In the genomic region with DNA sequence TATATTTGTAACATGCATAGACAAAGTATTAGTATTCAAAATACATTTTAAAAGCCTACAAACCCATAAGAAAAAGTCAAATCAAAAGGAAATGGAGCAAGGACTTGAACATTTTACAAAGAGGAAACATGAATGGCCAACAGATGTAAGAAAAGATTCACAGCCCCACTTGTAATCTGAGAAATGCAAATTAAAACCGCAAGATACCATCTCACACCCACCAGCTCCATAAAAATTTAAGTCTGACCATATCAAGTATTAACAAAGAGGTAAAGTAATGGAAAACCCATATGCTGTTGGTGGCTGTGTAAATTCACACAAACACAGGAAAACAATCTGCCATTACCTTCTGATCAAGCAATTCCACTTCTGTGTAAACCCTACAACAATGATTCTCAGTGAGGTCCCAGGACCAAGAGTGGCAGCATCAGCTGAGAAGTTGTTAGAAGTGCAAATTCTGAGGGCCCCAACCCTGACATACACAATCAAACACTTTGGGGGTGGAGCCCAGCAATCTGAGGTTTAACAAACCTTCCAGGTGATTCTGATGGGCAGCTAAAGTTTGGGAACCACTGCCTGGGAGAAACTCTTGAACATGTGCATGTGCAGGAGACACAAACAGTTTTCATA, we compare ENCODE assay signal across 9 cellular contexts. TPM values are rescaled to one million over a fixed set of nuclear protein-coding genes. Genes with fewer than 3 reads are reported as not detected.
A peak's percentile ranks its signal among the peaks of the same experiment; 100 is the strongest.
DNase-seq lines count a peak whose midpoint lies in the region; ATAC-seq and TF ChIP-seq lines count a peak whose summit lies in the region.
"Had no signal": no experiment of that assay in that cellular context is flagged by ENCODE, and none has a peak within 500 bp of the region (broad histone marks: within the 10 kb centered on the region; RNA-seq: fewer than 3 reads in every experiment).

No MANE protein-coding gene starts in this region.

- no peak overlapping the region for H3K4me3 ChIP-seq in HEK293 (ENCODE audit: low read depth, low read length)

- H3K4me3 Mint-ChIP-seq in natural killer cell = peak overlapping the region; percentile 64

- H3K27ac ChIP-seq in HEK293 (ENCODE audit: extremely low read depth, low read depth, low read length) (peak overlapping the region; percentile 59), VCaP (peak overlapping the region; percentile 22; the same call in 1 of the 2 replicates)
- H3K27ac ChIP-seq: HL-60 had no signal

- peak; percentile 37 for DNase-seq in GM10248 (ENCODE audit: extremely low spot score)
- no peak for DNase-seq in natural killer cell
- no peak for DNase-seq in NCI-H748 (lab: John Stamatoyannopoulos, UW; ENCODE audit: unreplicated experiment)
- DNase-seq in HUDEP-2 (lab: John Stamatoyannopoulos, UW; ENCODE audit: unreplicated experiment in 76 of 76) = no peak
- DNase-seq in NCI-H1694 treated with DMSO at 0.1 percent for 48 hours (lab: John Stamatoyannopoulos, UW) = no peak
- no peak for DNase-seq in SKM-1 treated with dmso at 0.1 percent for 144 hours (lab: John Stamatoyannopoulos, UW; ENCODE audit: unreplicated experiment)

- no peaks in the 10 kb centered on the region for H3K36me3 Mint-ChIP-seq in natural killer cell

- peak; percentile 50 to 59 (median 56) for ATAC-seq in natural killer cell

- POLR2A ChIA-PET in GM10248 (lab: Yijun Ruan, JAX) (no interaction called here), HEK293 (lab: Yijun Ruan, JAX) (interaction anchor here (1.1 to 1.3 kb wide), 4 partner anchors 13 to 31 kb away, joined by 3 to 5 read pairs (median 4); a partner anchor contains a TSS)

- no peaks in the 10 kb centered on the region; a peak in 1 of 3 replicates for H3K36me3 ChIP-seq in HEK293 (ENCODE audit: control insufficient read depth in 2 of 2, insufficient read depth in 1 of 2, low read length in 2 of 2)

- peaks cover 17% of the 10 kb centered on the region for H3K4me1 ChIP-seq in HEK293 (ENCODE audit: control insufficient read depth, insufficient read depth, low read length)

- no peaks in the 10 kb centered on the region for H3K9me3 Mint-ChIP-seq in natural killer cell

- intact Hi-C loops in natural killer cell (cut with micrococcal nuclease) = loop anchor here (2.0 kb wide), 1 partner anchor 17 kb away; no protein-coding TSS in a partner anchor

- CTCF ChIA-PET in GM10248 (lab: Yijun Ruan, JAX) = interaction anchor here (1.7 to 11.9 kb wide), 8 partner anchors 9 to 79 kb away, joined by 5 to 94 read pairs (median 6); a partner anchor contains a TSS
- CTCF ChIA-PET in HEK293 (lab: Yijun Ruan, JAX) = interaction anchor here (0.8 to 2.0 kb wide), 4 partner anchors 12 to 32 kb away, joined by 3 to 9 read pairs (median 6); no protein-coding TSS in a partner anchor

- peaks cover 64 to 79% of the 10 kb centered on the region in 2 donors for H3K4me1 Mint-ChIP-seq in natural killer cell

- TF ChIP-seq CTCF in GM10248 (IDR thresholded peaks at IDR 0.05; ENCODE audit: control extremely low read depth, extremely low read depth, low read depth, missing control alignments) (no peak), HEK293 (tag by site-specific recombination; IDR thresholded peaks at IDR 0.05) (no peak), VCaP (conservative IDR thresholded peaks at IDR 0.05) (no peak), natural killer cell (IDR thresholded peaks at IDR 0.05) (no peak)

- H3K9me3 ChIP-seq in HEK293 (ENCODE audit: control insufficient read depth, insufficient read depth, low read depth, low read length) = no peaks in the 10 kb centered on the region

- peak overlapping the region; percentile 79 to 89 for H3K27ac Mint-ChIP-seq in natural killer cell

- H3K27me3 Mint-ChIP-seq in natural killer cell (ENCODE audit: low read depth in 2 of 2) = no peaks in the 10 kb centered on the region

TF ChIP-seq in HEK293, 187 proteins besides CTCF, POLR2A, EP300 and RAD21 (continues in another document):
- peak; percentile 30; the same call in 1 of the 2 replicates for TF ChIP-seq SP7 (tag by site-specific recombination; IDR thresholded peaks at IDR 0.05)
- TF ChIP-seq, protein P1, sequence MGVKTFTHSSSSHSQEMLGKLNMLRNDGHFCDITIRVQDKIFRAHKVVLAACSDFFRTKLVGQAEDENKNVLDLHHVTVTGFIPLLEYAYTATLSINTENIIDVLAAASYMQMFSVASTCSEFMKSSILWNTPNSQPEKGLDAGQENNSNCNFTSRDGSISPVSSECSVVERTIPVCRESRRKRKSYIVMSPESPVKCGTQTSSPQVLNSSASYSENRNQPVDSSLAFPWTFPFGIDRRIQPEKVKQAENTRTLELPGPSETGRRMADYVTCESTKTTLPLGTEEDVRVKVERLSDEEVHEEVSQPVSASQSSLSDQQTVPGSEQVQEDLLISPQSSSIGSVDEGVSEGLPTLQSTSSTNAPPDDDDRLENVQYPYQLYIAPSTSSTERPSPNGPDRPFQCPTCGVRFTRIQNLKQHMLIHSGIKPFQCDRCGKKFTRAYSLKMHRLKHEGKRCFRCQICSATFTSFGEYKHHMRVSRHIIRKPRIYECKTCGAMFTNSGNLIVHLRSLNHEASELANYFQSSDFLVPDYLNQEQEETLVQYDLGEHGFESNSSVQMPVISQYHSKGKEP (tag by site-specific recombination; IDR thresholded peaks at IDR 0.05) = 0 out of 2 replicates have a peak, but pooled peaks have one; percentile 4
- peak; percentile 66 for TF ChIP-seq EGR2 (tag by site-specific recombination; IDR thresholded peaks at IDR 0.05; ENCODE audit: low read depth)
- TF ChIP-seq KLF10 (tag by site-specific recombination; IDR thresholded peaks at IDR 0.05) = 0 out of 2 replicates have a peak, but pooled peaks have one; percentile 27
- TF ChIP-seq, protein P2, sequence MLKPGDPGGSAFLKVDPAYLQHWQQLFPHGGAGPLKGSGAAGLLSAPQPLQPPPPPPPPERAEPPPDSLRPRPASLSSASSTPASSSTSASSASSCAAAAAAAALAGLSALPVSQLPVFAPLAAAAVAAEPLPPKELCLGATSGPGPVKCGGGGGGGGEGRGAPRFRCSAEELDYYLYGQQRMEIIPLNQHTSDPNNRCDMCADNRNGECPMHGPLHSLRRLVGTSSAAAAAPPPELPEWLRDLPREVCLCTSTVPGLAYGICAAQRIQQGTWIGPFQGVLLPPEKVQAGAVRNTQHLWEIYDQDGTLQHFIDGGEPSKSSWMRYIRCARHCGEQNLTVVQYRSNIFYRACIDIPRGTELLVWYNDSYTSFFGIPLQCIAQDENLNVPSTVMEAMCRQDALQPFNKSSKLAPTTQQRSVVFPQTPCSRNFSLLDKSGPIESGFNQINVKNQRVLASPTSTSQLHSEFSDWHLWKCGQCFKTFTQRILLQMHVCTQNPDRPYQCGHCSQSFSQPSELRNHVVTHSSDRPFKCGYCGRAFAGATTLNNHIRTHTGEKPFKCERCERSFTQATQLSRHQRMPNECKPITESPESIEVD (tag by site-specific recombination; IDR thresholded peaks at IDR 0.05) = peak; percentile 75
- peak; percentile 57 for TF ChIP-seq OSR2 (tag by site-specific recombination; IDR thresholded peaks at IDR 0.05)
- TF ChIP-seq, protein P3, sequence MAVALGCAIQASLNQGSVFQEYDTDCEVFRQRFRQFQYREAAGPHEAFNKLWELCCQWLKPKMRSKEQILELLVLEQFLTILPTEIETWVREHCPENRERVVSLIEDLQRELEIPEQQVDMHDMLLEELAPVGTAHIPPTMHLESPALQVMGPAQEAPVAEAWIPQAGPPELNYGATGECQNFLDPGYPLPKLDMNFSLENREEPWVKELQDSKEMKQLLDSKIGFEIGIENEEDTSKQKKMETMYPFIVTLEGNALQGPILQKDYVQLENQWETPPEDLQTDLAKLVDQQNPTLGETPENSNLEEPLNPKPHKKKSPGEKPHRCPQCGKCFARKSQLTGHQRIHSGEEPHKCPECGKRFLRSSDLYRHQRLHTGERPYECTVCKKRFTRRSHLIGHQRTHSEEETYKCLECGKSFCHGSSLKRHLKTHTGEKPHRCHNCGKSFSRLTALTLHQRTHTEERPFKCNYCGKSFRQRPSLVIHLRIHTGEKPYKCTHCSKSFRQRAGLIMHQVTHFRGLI (tag by site-specific recombination; IDR thresholded peaks at IDR 0.05) = no peak
- TF ChIP-seq, protein P4, sequence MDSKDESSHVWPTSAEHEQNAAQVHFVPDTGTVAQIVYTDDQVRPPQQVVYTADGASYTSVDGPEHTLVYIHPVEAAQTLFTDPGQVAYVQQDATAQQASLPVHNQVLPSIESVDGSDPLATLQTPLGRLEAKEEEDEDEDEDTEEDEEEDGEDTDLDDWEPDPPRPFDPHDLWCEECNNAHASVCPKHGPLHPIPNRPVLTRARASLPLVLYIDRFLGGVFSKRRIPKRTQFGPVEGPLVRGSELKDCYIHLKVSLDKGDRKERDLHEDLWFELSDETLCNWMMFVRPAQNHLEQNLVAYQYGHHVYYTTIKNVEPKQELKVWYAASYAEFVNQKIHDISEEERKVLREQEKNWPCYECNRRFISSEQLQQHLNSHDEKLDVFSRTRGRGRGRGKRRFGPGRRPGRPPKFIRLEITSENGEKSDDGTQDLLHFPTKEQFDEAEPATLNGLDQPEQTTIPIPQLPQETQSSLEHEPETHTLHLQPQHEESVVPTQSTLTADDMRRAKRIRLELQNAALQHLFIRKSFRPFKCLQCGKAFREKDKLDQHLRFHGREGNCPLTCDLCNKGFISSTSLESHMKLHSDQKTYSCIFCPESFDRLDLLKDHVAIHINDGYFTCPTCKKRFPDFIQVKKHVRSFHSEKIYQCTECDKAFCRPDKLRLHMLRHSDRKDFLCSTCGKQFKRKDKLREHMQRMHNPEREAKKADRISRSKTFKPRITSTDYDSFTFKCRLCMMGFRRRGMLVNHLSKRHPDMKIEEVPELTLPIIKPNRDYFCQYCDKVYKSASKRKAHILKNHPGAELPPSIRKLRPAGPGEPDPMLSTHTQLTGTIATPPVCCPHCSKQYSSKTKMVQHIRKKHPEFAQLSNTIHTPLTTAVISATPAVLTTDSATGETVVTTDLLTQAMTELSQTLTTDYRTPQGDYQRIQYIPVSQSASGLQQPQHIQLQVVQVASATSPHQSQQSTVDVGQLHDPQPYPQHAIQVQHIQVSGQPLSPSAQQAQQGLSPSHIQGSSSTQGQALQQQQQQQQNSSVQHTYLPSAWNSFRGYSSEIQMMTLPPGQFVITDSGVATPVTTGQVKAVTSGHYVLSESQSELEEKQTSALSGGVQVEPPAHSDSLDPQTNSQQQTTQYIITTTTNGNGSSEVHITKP (tag by site-specific recombination; IDR thresholded peaks at IDR 0.05) = peak; percentile 56
- peak; percentile 22; the same call in 1 of the 2 replicates for TF ChIP-seq FEZF1 (tag by site-specific recombination; IDR thresholded peaks at IDR 0.05)

RNA-seq across cellular contexts. Expression of a gene that starts 30.9 kb away (rescaled TPM):
- 10 to 100 TPM; 67.4 to 92.6 (median 78.6) TPM for total RNA-seq in natural killer cell

RNA-seq across cellular contexts. Expression of a gene that starts 47.3 kb away (rescaled TPM):
- 1 to 10 TPM; 2.2 to 4.2 (median 2.2) TPM for total RNA-seq in natural killer cell

RNA-seq across cellular contexts. Expression of a gene that starts 54.0 kb away (rescaled TPM):
- total RNA-seq in natural killer cell = not detected
